23 cellular contexts compared by ENCODE assay signal in genomic region chr4:19178835-19179234, GRCh38.
DNase-seq lines count a peak whose midpoint lies in the region; ATAC-seq and TF ChIP-seq lines count a peak whose summit lies in the region.
"Had no signal": no experiment of that assay in that cellular context is flagged by ENCODE, and none has a peak within 500 bp of the region (broad histone marks: within the 10 kb centered on the region; RNA-seq: fewer than 3 reads in every experiment).

No MANE protein-coding gene starts in this region.

- no peaks in the 10 kb centered on the region for H3K27me3 ChIP-seq in MG63
- no peaks in the 10 kb centered on the region for H3K27me3 ChIP-seq in left lung
- H3K27me3 ChIP-seq: BE2C had no signal

- H3K27ac ChIP-seq in left lung = no peak overlapping the region

- ATAC-seq in left lung (peak; percentile 19), HG03354 (IDR thresholded peaks at IDR 0.05; ENCODE audit: poor library complexity, severe bottlenecking, unreplicated experiment) (no peak), GM19351 (IDR thresholded peaks at IDR 0.05; ENCODE audit: unreplicated experiment) (no peak), GM18505 (IDR thresholded peaks at IDR 0.05; ENCODE audit: unreplicated experiment) (no peak)
- ATAC-seq: HCT116 had no signal

- no peak for TF ChIP-seq POLR2A in GM18505 (IDR thresholded peaks at IDR 0.05; ENCODE audit: borderline replicate concordance, extremely low read depth, insufficient read depth, insufficient read length)

- in situ Hi-C loops in G401 (cut with HindIII; ENCODE audit: low sequenced_read_pairs) = no loop called here

- intact Hi-C loops in left lung (cut with DNase I) = no loop called here

- no peaks in the 10 kb centered on the region for H3K4me1 ChIP-seq in left lung
- H3K4me1 ChIP-seq: BE2C had no signal

- no peak for TF ChIP-seq CTCF in left lung (IDR thresholded peaks at IDR 0.05)

- H3K9me3 ChIP-seq in MG63 (no peaks in the 10 kb centered on the region), left lung (peaks cover 0 to 3% of the 10 kb centered on the region in 2 donors)
- H3K9me3 ChIP-seq: BE2C had no signal

- peak; percentile 48 for DNase-seq in G401 (ENCODE audit: low spot score)
- peak; percentile 9 for DNase-seq in MG63
- peak; percentile 31 for DNase-seq in cerebellar cortex (ENCODE audit: low spot score)
- no peak for DNase-seq in left lung
- DNase-seq in NCI-H1092 (lab: John Stamatoyannopoulos, UW) = no peak
- DNase-seq: ACHN; BE2C; C1 segment of cervical spinal cord; CD4-positive, CD25-positive, alpha-beta regulatory T cell; CD8-positive, alpha-beta memory T cell; COR-L47; DMS 273 treated with DMSO at 0.1 percent for 48 hours; DMS53; DND-41; EL; GOT3; H7; HFFc6; IMR-90 had no signal

- H3K4me3 ChIP-seq in MG63 = no peak overlapping the region
- no peak overlapping the region for H3K4me3 ChIP-seq in left lung

- no peaks in the 10 kb centered on the region for H3K36me3 ChIP-seq in MG63
- no peaks in the 10 kb centered on the region for H3K36me3 ChIP-seq in left lung
- H3K36me3 ChIP-seq: BE2C had no signal

Comparison
In these comparisons a context has a peak if more than half of its experiments do, and no peak if none do; other contexts are left out.
1. DNase-seq: peak in G401 (single experiment), MG63 (single experiment) and cerebellar cortex (single experiment); none in left lung (0 of 2) and NCI-H1092 (single experiment).